ENCODE assay signal across 9 cellular contexts in the genomic region with DNA sequence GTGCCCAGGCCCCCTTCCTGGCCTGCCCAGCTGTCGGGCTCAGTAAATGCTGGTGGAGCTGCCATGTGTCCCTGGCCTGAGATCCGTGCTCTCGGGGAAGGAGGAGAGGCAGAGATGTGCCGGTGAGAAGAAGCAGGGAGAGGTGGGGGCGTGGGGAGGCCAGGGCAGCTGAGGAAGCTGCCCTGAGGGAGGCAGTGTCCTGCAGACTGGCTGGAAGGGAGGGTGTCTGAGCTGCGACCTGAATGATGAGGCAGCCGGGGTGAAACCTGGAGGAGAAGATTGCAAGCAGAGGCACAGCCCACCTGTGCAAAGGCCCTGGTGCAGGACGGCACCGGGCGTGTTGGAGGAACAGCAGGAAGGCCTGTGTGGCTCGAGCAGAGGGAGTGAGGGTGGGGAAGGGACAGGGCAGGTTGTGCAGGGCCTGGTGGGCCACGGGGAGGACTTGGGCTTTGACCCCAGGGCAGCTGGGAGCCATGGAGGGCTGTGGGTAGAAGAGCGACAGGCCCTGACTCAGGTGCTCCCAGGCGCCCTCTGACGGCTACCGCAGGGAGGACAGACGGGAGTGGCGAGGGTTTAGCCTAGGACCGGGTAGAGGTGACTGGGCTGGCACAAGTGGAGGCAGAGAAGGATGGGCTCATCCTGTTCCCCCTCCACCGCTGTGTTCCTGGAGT. TPM values are rescaled to one million over a fixed set of nuclear protein-coding genes. Genes with fewer than 3 reads are reported as not detected.
A peak's percentile ranks its signal among the peaks of the same experiment; 100 is the strongest.
DNase-seq lines count a peak whose midpoint lies in the region; ATAC-seq and TF ChIP-seq lines count a peak whose summit lies in the region.
"Had no signal": no experiment of that assay in that cellular context is flagged by ENCODE, and none has a peak within 500 bp of the region (broad histone marks: within the 10 kb centered on the region; RNA-seq: fewer than 3 reads in every experiment).

No MANE protein-coding gene starts in this region.

- H3K36me3 Mint-ChIP-seq in CD14-positive monocyte (peaks cover 17 to 38% of the 10 kb centered on the region in 2 donors), T-helper 17 cell (ENCODE audit: low read depth) (no peaks in the 10 kb centered on the region)

- H3K27me3 Mint-ChIP-seq in CD14-positive monocyte (ENCODE audit: low read depth in 3 of 3) (peaks cover 0 to 2% (median 1%) of the 10 kb centered on the region in 3 donors), T-helper 17 cell (no peaks in the 10 kb centered on the region)

- no peaks in the 10 kb centered on the region for H3K9me3 Mint-ChIP-seq in CD14-positive monocyte

- no peak overlapping the region for H3K27ac ChIP-seq in ascending aorta

- peak; percentile 88 for TF ChIP-seq CTCF in CD14-positive monocyte (IDR thresholded peaks at IDR 0.05)
- TF ChIP-seq CTCF in ascending aorta (IDR thresholded peaks at IDR 0.05): peak in 2 of 3 experiments; percentile 32 to 58

- CTCF ChIA-PET in HEK293T (lab: Yijun Ruan, JAX): no interaction called here

- peaks cover 20 to 31% of the 10 kb centered on the region in 2 donors for H3K36me3 ChIP-seq in ascending aorta

- POLR2A ChIA-PET in HEK293T (lab: Yijun Ruan, JAX): interaction anchor here (1.1 kb wide), 1 partner anchor 24 kb away, joined by 4 read pairs; a partner anchor contains a TSS

- DNase-seq in CD14-positive monocyte (ENCODE audit: low spot score) (peak; percentile 74), HEK293T (ENCODE audit: extremely low spot score) (peak; percentile 76), T-helper 17 cell (peak; percentile 44 to 73 (median 45)), ascending aorta (ENCODE audit: low spot score in 2 of 2) (peak in 1 of 2 donors; percentile 72), iPS-NIHi11 (ENCODE audit: low spot score) (peak; percentile 92)
- DNase-seq in stimulated activated CD4-positive, alpha-beta T cell treated with anti-CD3 and anti-CD28 coated beads, Interleukin-4, amount 100 ng/mL, for 4 hours: peak; percentile 57 to 73

- H3K27ac Mint-ChIP-seq in CD14-positive monocyte (peak overlapping the region in 1 of 7 donors; percentile 30), T-helper 17 cell (peak overlapping the region; percentile 27)

- H3K4me1 ChIP-seq in ascending aorta: no peaks in the 10 kb centered on the region

- no peaks in the 10 kb centered on the region for H3K27me3 ChIP-seq in ascending aorta

- peak; percentile 90 for ATAC-seq in T-helper 17 cell
- ATAC-seq in HG02678 (IDR thresholded peaks at IDR 0.05; ENCODE audit: unreplicated experiment): no peak
- no peak for ATAC-seq in HG03565 (IDR thresholded peaks at IDR 0.05; ENCODE audit: unreplicated experiment)

- H3K4me3 Mint-ChIP-seq in CD14-positive monocyte (no peak overlapping the region), T-helper 17 cell (no peak overlapping the region)

- no peaks in the 10 kb centered on the region for H3K9me3 ChIP-seq in T-helper 17 cell (ENCODE audit: control insufficient read depth, low read length, poor library complexity, severe bottlenecking)
- no peaks in the 10 kb centered on the region for H3K9me3 ChIP-seq in ascending aorta

- no peak overlapping the region for H3K4me3 ChIP-seq in ascending aorta

- intact Hi-C loops in CD14-positive monocyte (cut with micrococcal nuclease) (loop anchor here (2.0 to 5.0 kb wide), 3 partner anchors 64 to 243 kb away; no protein-coding TSS in a partner anchor), ascending aorta (cut with DNase I) (no loop called here)

- H3K4me1 Mint-ChIP-seq in CD14-positive monocyte (no peaks in the 10 kb centered on the region), T-helper 17 cell (peaks cover 4% of the 10 kb centered on the region)

TF ChIP-seq in HEK293T, 16 proteins besides CTCF, POLR2A, EP300 and RAD21:
- TF ChIP-seq, protein P1, sequence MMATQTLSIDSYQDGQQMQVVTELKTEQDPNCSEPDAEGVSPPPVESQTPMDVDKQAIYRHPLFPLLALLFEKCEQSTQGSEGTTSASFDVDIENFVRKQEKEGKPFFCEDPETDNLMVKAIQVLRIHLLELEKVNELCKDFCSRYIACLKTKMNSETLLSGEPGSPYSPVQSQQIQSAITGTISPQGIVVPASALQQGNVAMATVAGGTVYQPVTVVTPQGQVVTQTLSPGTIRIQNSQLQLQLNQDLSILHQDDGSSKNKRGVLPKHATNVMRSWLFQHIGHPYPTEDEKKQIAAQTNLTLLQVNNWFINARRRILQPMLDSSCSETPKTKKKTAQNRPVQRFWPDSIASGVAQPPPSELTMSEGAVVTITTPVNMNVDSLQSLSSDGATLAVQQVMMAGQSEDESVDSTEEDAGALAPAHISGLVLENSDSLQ (IDR thresholded peaks at IDR 0.05): peak; percentile 74
- TF ChIP-seq LEF1 (IDR thresholded peaks at IDR 0.05; ENCODE audit: borderline replicate concordance): no peak
- TF ChIP-seq TARDBP (IDR thresholded peaks at IDR 0.05): no peak
- TF ChIP-seq ARNT (IDR thresholded peaks at IDR 0.05): no peak

RNA-seq across cellular contexts. Expression of a gene that starts 14.0 kb away (rescaled TPM):
- polyA plus RNA-seq in CD14-positive monocyte: not detected
- total RNA-seq in T-helper 17 cell (under 1 TPM; 0.42 to 0.57 TPM), ascending aorta (not detected)

RNA-seq across cellular contexts. Expression of a gene that starts 24.8 kb away (rescaled TPM):
- 10 to 100 TPM; 28.6 to 34.5 TPM for polyA plus RNA-seq in CD14-positive monocyte
- total RNA-seq in T-helper 17 cell (10 to 100 TPM; 47.8 to 50.6 TPM), ascending aorta (118 TPM)

RNA-seq across cellular contexts. Expression of a gene that starts 31.9 kb away (rescaled TPM):
- polyA plus RNA-seq in CD14-positive monocyte: 100 to 1,000 TPM; 105 to 131 TPM
- total RNA-seq in T-helper 17 cell (10 to 100 TPM; 83.1 to 97.0 TPM), ascending aorta (4.9 TPM)
- total RNA-seq: temporal lobe had no signal

Comparison
In these comparisons a context has a peak if more than half of its experiments do, and no peak if none do; other contexts are left out.
1. RNA of a gene that starts 31.9 kb away (total RNA-seq): 83.1 to 97.0 TPM in T-helper 17 cell; 4.9 TPM in ascending aorta (single experiment); every median in the first group is over 10 times any median in the second.